Comparison of ENCODE assay signal across 8 cellular contexts in genomic region chr19:1261512-1261862, GRCh38.
DNase-seq lines count a peak whose midpoint lies in the region; ATAC-seq and TF ChIP-seq lines count a peak whose summit lies in the region.

No MANE protein-coding gene starts in this region.

- H3K79me2 ChIP-seq in ACC112 (ENCODE audit: control insufficient read depth, insufficient read depth, low read length, unreplicated experiment): peaks cover 6% of the 10 kb centered on the region

- H3K9me3 Mint-ChIP-seq in activated naive CD8-positive, alpha-beta T cell treated with anti-CD3 and anti-CD28 coated beads, Interleukin-2, amount 50 U/mL, for 24 hours: no peaks in the 10 kb centered on the region

- H2AFZ ChIP-seq in ACC112 (ENCODE audit: low read length, unreplicated experiment): no peak overlapping the region

- no peak for ATAC-seq in activated naive CD8-positive, alpha-beta T cell treated with anti-CD3 and anti-CD28 coated beads, Interleukin-2, amount 50 U/mL, for 24 hours

- H3K36me3 Mint-ChIP-seq in activated naive CD8-positive, alpha-beta T cell treated with anti-CD3 and anti-CD28 coated beads, Interleukin-2, amount 50 U/mL, for 24 hours (ENCODE audit: low read depth): peaks cover 9% of the 10 kb centered on the region

- no peaks in the 10 kb centered on the region for H3K27me3 Mint-ChIP-seq in activated naive CD8-positive, alpha-beta T cell treated with anti-CD3 and anti-CD28 coated beads, Interleukin-2, amount 50 U/mL, for 24 hours

- H3K36me3 ChIP-seq in ACC112 (ENCODE audit: insufficient read depth, low read length): no peaks in the 10 kb centered on the region

- no peak for DNase-seq in HFF-Myc (ENCODE audit: extremely low read depth, low read depth)
- DNase-seq in activated naive CD8-positive, alpha-beta T cell treated with anti-CD3 and anti-CD28 coated beads, Interleukin-2, amount 50 U/mL, for 24 hours: no peak
- peak; percentile 48 for DNase-seq in kidney glomerular epithelial cell (lab: John Stamatoyannopoulos, UW)
- no peak for DNase-seq in substantia nigra (lab: John Stamatoyannopoulos, UW)
- DNase-seq in effector CD8-positive, alpha-beta T cell (lab: John Stamatoyannopoulos, UW): no peak
- DNase-seq in AG20443 (ENCODE audit: low spot score): no peak
- DNase-seq in epidermal melanocyte (ENCODE audit: insufficient read length, low spot score): no peak

- peak overlapping the region; percentile 96 for H3K27ac Mint-ChIP-seq in activated naive CD8-positive, alpha-beta T cell treated with anti-CD3 and anti-CD28 coated beads, Interleukin-2, amount 50 U/mL, for 24 hours

- H3K27ac ChIP-seq in ACC112 (ENCODE audit: low read depth, low read length) (peak overlapping the region; percentile 96), substantia nigra (ENCODE audit: low read depth, low read length, poor library complexity, severe bottlenecking) (peak overlapping the region; percentile 85)

- TF ChIP-seq CTCF in HFF-Myc (IDR thresholded peaks at IDR 0.05; ENCODE audit: low read depth, low read length, missing control alignments): no peak

- no peaks in the 10 kb centered on the region for H3K27me3 ChIP-seq in ACC112 (ENCODE audit: insufficient read depth, low read length)

- peaks cover 63% of the 10 kb centered on the region for H3K4me1 Mint-ChIP-seq in activated naive CD8-positive, alpha-beta T cell treated with anti-CD3 and anti-CD28 coated beads, Interleukin-2, amount 50 U/mL, for 24 hours

- peak overlapping the region; percentile 97 for H3K4me3 Mint-ChIP-seq in activated naive CD8-positive, alpha-beta T cell treated with anti-CD3 and anti-CD28 coated beads, Interleukin-2, amount 50 U/mL, for 24 hours

- peaks cover 76% of the 10 kb centered on the region for H3K4me1 ChIP-seq in ACC112 (ENCODE audit: control insufficient read depth, insufficient read depth, low read length, unreplicated experiment)

- H3K4me3 ChIP-seq in ACC112 (ENCODE audit: low read depth, low read length) (peak overlapping the region; percentile 92), HFF-Myc (replicated peaks; ENCODE audit: low read depth, low read length) (peak overlapping the region; percentile 70)
